ENCODE assay signal across 21 cellular contexts in genomic region chr3:14802332-14802731, GRCh38. TPM values are rescaled to one million over a fixed set of nuclear protein-coding genes. Genes with fewer than 3 reads are reported as not detected.
"Had no signal": no experiment of that assay in that cellular context is flagged by ENCODE, and none has a peak within 500 bp of the region (broad histone marks: within the 10 kb centered on the region; RNA-seq: fewer than 3 reads in every experiment).

No MANE protein-coding gene starts in this region.

- H3K4me3 ChIP-seq: ascending aorta, breast epithelium, esophagus muscularis mucosa, SJSA1, skin epidermis had no signal

- DNase-seq: activated CD4-positive, alpha-beta T cell treated with anti-CD3 and anti-CD28 coated beads for 1 hour; activated CD8-positive, alpha-beta memory T cell treated with anti-CD3 and anti-CD28 coated beads for 24 hours; activated CD8-positive, alpha-beta memory T cell treated with anti-CD3 and anti-CD28 coated beads, Interleukin-2, amount 50 U/mL, for 48 hours; activated effector memory CD4-positive, alpha-beta T cell treated with anti-CD3 and anti-CD28 coated beads, Interleukin-2, amount 50 U/mL, for 16 hours; activated naive CD4-positive, alpha-beta T cell treated with anti-CD3 and anti-CD28 coated beads, Interleukin-2, amount 50 U/mL, for 16 hours; activated T-cell treated with anti-CD3 and anti-CD28 coated beads, Interleukin-2, amount 50 U/mL, for 72 hours; cerebellar nuclear complex; cortex of kidney; effector CD4-positive, alpha-beta T cell; left ventricle myocardium superior; nucleus accumbens; stimulated activated naive B cell treated with anti-CD40 and anti-IgM and Interleukin-4, amounts not matched to agents 10 μg/mL and 1 μg/mL and 100 μg/mL, for 72 hours; SW 1271; T-helper 2 cell had no signal

- H3K27me3 ChIP-seq: ascending aorta, breast epithelium had no signal

- H3K36me3 ChIP-seq: ascending aorta, breast epithelium, esophagus muscularis mucosa, SJSA1 had no signal

- H3K9me3 ChIP-seq: ascending aorta, breast epithelium, esophagus muscularis mucosa, SJSA1 had no signal

- H3K4me1 ChIP-seq: ascending aorta, breast epithelium, SJSA1 had no signal

- H3K27ac ChIP-seq: ascending aorta, SJSA1, VCaP had no signal

- ATAC-seq: activated T-cell treated with anti-CD3 and anti-CD28 coated beads, Interleukin-2, amount 50 U/mL, for 72 hours; left ventricle myocardium superior; natural killer cell treated with Interleukin-12 subunit alpha and Interleukin-12 subunit beta and Interleukin-15 and Interleukin-18, amount 100 ng/mL, for 72 hours; stimulated activated naive B cell treated with anti-CD40 and anti-IgM and Interleukin-4, amounts not matched to agents 10 μg/mL and 1 μg/mL and 100 μg/mL, for 72 hours had no signal

RNA-seq across cellular contexts. Expression of gene FGD5, which starts 16.4 kb away (rescaled TPM):
- total RNA-seq: activated T-cell treated with anti-CD3 and anti-CD28 coated beads, Interleukin-2, amount 50 U/mL, for 72 hours; natural killer cell treated with Interleukin-12 subunit alpha and Interleukin-12 subunit beta and Interleukin-15 and Interleukin-18, amount 100 ng/mL, for 72 hours; SJSA1 had no signal
